Comparison of ENCODE assay signal across 19 cellular contexts in the genomic region with DNA sequence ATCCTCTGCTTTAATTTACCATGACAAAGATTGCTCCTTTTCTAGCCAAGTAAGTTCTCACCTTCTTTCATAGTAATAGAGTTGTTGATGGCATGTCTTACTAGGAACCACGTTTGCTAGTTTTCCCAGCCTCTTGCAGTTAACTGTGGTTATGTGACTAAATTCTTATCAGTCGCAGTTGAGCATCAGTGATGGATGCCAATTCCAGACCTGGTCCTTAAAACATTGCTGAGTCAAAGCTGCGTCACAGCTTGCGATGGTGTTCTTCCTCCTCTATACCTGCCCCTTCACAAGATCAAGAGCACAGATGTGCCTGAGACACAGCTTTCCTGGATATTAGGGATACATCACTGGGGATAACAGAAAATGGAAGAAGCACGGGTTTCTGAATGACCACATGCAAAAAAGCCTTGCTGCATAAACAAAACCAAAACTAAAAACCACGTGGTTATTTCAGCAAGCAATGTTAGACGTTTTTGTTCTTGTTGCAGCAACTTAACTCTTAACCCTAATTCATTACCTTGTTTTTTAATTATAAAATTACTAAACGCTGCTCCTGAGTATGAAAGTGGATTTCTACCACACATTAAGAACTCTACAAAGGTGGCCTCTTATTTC.
DNase-seq lines count a peak whose midpoint lies in the region; ATAC-seq and TF ChIP-seq lines count a peak whose summit lies in the region.
"Had no signal": no experiment of that assay in that cellular context is flagged by ENCODE, and none has a peak within 500 bp of the region (broad histone marks: within the 10 kb centered on the region; RNA-seq: fewer than 3 reads in every experiment).

No MANE protein-coding gene starts in this region.

- H3K27ac Mint-ChIP-seq in endothelial cell (ENCODE audit: unreplicated experiment): peak overlapping the region; percentile 74
- H3K27ac Mint-ChIP-seq in HFFc6: no peak overlapping the region
- H3K27ac Mint-ChIP-seq: activated naive CD4-positive, alpha-beta T cell treated with anti-CD3 and anti-CD28 coated beads for 36 hours had no signal

- H3K36me3 ChIP-seq in BLaER1 treated with 17β-estradiol and CSF1 and Interleukin-3, amounts not matched to agents 10 nM and 100 nM: no peaks in the 10 kb centered on the region
- H3K36me3 ChIP-seq in PC-3 (ENCODE audit: low read depth, low read length): no peaks in the 10 kb centered on the region
- H3K36me3 ChIP-seq in ovary: no peaks in the 10 kb centered on the region

- TF ChIP-seq POLR2A in ovary (IDR thresholded peaks at IDR 0.05): no peak

- H3K4me2 ChIP-seq in BLaER1 treated with 17β-estradiol and CSF1 and Interleukin-3, amounts not matched to agents 10 nM and 100 nM: peak overlapping the region in 6 of 11 experiments; percentile 3 to 46 (median 32); a peak in 5 of 22 replicates
- no peak overlapping the region for H3K4me2 ChIP-seq in PC-3 (ENCODE audit: low read length)

- peaks cover 41% of the 10 kb centered on the region for H3K4me1 Mint-ChIP-seq in endothelial cell (ENCODE audit: unreplicated experiment)
- no peaks in the 10 kb centered on the region for H3K4me1 Mint-ChIP-seq in HFFc6 (ENCODE audit: low read depth)

- no peak overlapping the region for H3K4me3 ChIP-seq in BLaER1 treated with 17β-estradiol and CSF1 and Interleukin-3, amounts not matched to agents 10 nM and 100 nM
- H3K4me3 ChIP-seq in PC-3 (ENCODE audit: low read length): no peak overlapping the region
- no peak overlapping the region for H3K4me3 ChIP-seq in ovary

- H3K9me3 Mint-ChIP-seq in endothelial cell (ENCODE audit: unreplicated experiment) (no peaks in the 10 kb centered on the region), HFFc6 (peaks cover 27% of the 10 kb centered on the region)
- H3K9me3 Mint-ChIP-seq: activated naive CD4-positive, alpha-beta T cell treated with anti-CD3 and anti-CD28 coated beads for 36 hours had no signal

- H3K4me3 Mint-ChIP-seq in endothelial cell (ENCODE audit: unreplicated experiment) (no peak overlapping the region), HFFc6 (no peak overlapping the region)
- H3K4me3 Mint-ChIP-seq: activated naive CD4-positive, alpha-beta T cell treated with anti-CD3 and anti-CD28 coated beads for 36 hours had no signal

- WGBS in ovary, 3 donors: 57 to 64% (median 64%) methylated on average over 8 of the region's 8 CpGs

- TF ChIP-seq CTCF in PC-3 (conservative IDR thresholded peaks at IDR 0.05; ENCODE audit: low read depth, low read length) (no peak), endothelial cell (IDR thresholded peaks at IDR 0.05; ENCODE audit: unreplicated experiment) (no peak), ovary (IDR thresholded peaks at IDR 0.05) (no peak), HFFc6 (IDR thresholded peaks at IDR 0.05) (no peak)

- no peaks in the 10 kb centered on the region for H3K27me3 Mint-ChIP-seq in endothelial cell (ENCODE audit: unreplicated experiment)
- H3K27me3 Mint-ChIP-seq in HFFc6 (ENCODE audit: insufficient read depth): no peaks in the 10 kb centered on the region

- intact Hi-C loops in PC-3 (cut with micrococcal nuclease): no loop called here
- intact Hi-C loops in ovary (cut with DNase I): no loop called here
- intact Hi-C loops in posterior vena cava (cut with DNase I): no loop called here

- peak; percentile 5 for DNase-seq in PC-3
- DNase-seq in endothelial cell (ENCODE audit: low spot score): no peak
- no peak for DNase-seq in ovary
- DNase-seq in stimulated activated CD4-positive, alpha-beta T cell treated with anti-CD3 and anti-CD28 coated beads, Interleukin-12 subunit alpha, Interleukin-12 subunit beta, amount 100 ng/mL, for 4 hours: no peak
- DNase-seq in HFFc6: no peak
- no peak for DNase-seq in posterior vena cava (ENCODE audit: low spot score)
- DNase-seq: activated CD4-positive, alpha-beta T cell treated with anti-CD3 and anti-CD28 coated beads, Interleukin-2, amount 50 U/mL, for 1 hour; activated naive CD4-positive, alpha-beta T cell treated with anti-CD3 and anti-CD28 coated beads for 36 hours; EL; erythroblast; head of caudate nucleus; left colon; NCI-H2171; right cardiac atrium; stimulated activated CD4-positive, alpha-beta T cell treated with anti-CD3 and anti-CD28 coated beads, Interleukin-4, amount 100 ng/mL, for 4 hours; stimulated activated naive CD4-positive, alpha-beta T cell; SW 1271 had no signal

- CTCF ChIA-PET in PC-3 (lab: Charles Lee): no interaction called here

- H3K4me1 ChIP-seq in BLaER1 treated with 17β-estradiol and CSF1 and Interleukin-3, amounts not matched to agents 10 nM and 100 nM: no peaks in the 10 kb centered on the region
- H3K4me1 ChIP-seq in PC-3 (ENCODE audit: insufficient read depth, low read length) (no peaks in the 10 kb centered on the region), ovary (ENCODE audit: insufficient read depth) (no peaks in the 10 kb centered on the region)

- H2AFZ ChIP-seq in PC-3 (ENCODE audit: low read length): no peak overlapping the region

- H3K9me3 ChIP-seq in BLaER1 treated with 17β-estradiol and CSF1 and Interleukin-3, amounts not matched to agents 10 nM and 100 nM (replicated peaks in 1 of 11): no peaks in the 10 kb centered on the region
- no peaks in the 10 kb centered on the region for H3K9me3 ChIP-seq in PC-3 (ENCODE audit: low read length)
- no peaks in the 10 kb centered on the region for H3K9me3 ChIP-seq in ovary

- ATAC-seq in GM18868 (IDR thresholded peaks at IDR 0.05; ENCODE audit: unreplicated experiment) (peak; percentile 64), PC-3 (no peak)
- ATAC-seq: left colon, right cardiac atrium had no signal

- H3K9me2 ChIP-seq in PC-3 (replicated peaks; ENCODE audit: low read length): no peaks in the 10 kb centered on the region

- no peaks in the 10 kb centered on the region for H3F3A ChIP-seq in PC-3 (ENCODE audit: low read length, unreplicated experiment)

- no peak for TF ChIP-seq EP300 in ovary (IDR thresholded peaks at IDR 0.05)

- no peaks in the 10 kb centered on the region for H3K27me3 ChIP-seq in BLaER1 treated with 17β-estradiol and CSF1 and Interleukin-3, amounts not matched to agents 10 nM and 100 nM
- H3K27me3 ChIP-seq in PC-3 (ENCODE audit: low read length): no peaks in the 10 kb centered on the region
- no peaks in the 10 kb centered on the region for H3K27me3 ChIP-seq in ovary

- H3K27ac ChIP-seq in BLaER1 treated with 17β-estradiol and CSF1 and Interleukin-3, amounts not matched to agents 10 nM and 100 nM: no peak overlapping the region
- H3K27ac ChIP-seq in PC-3 (ENCODE audit: low read length): no peak overlapping the region
- no peak overlapping the region for H3K27ac ChIP-seq in ovary

- BruUV-seq in PC-3 (replicated peaks; lab: Mats Ljungman, UMichigan): no TSS peak

- no peaks in the 10 kb centered on the region for H4K20me1 ChIP-seq in BLaER1 treated with 17β-estradiol and CSF1 and Interleukin-3, amounts not matched to agents 10 nM and 100 nM
- H4K20me1 ChIP-seq in PC-3 (ENCODE audit: low read length): no peaks in the 10 kb centered on the region

- H3K36me3 Mint-ChIP-seq in endothelial cell (ENCODE audit: low read depth, unreplicated experiment) (no peaks in the 10 kb centered on the region), HFFc6 (ENCODE audit: low read depth) (no peaks in the 10 kb centered on the region)

- H3K79me2 ChIP-seq in PC-3 (ENCODE audit: low read length): no peaks in the 10 kb centered on the region

- H3K9ac ChIP-seq in BLaER1 treated with 17β-estradiol and CSF1 and Interleukin-3, amounts not matched to agents 10 nM and 100 nM: no peak overlapping the region
- H3K9ac ChIP-seq in PC-3 (ENCODE audit: low read length): no peak overlapping the region

- POLR2A ChIA-PET in PC-3 (lab: Charles Lee; ENCODE audit: unreplicated experiment): no interaction called here
